In the genomic region with DNA sequence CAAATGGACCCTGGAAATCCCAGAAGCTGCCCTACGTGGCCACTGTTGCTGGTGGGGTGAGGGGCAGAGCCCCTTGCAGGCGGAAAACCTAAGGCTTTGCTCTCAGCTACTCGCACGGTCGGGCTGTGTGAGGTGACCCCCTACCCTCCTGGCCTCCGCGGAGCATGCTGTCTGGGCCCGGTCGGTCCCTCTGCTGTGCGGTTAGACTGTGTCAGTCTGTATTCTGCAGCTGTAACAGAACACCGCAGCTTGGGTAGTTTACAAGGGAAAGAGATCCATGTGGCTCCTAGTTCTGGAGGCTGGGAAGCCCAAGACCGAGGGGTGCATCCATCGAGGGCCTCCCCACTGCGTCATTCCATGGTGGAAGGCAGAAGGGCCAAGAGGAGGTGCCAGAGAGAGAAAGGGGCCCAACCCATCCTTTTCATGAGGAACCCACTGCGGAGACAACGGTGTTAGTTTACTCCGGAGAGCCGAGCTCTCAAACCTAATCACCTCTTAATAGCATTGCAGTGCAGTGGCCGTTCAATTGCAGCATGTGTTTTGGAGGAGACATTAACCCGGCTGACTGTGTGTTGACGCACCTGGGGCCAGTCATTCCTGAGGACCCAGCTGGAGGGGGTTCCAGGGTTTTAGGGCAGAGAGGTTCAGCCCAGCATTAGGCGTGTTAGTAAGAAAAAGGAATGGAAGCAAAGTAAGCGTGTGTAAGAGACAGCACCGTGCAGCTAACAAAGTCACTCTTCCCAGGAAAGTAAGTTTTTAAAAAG, we compare ENCODE assay signal across 29 cellular contexts. TPM values are rescaled to one million over a fixed set of nuclear protein-coding genes. Genes with fewer than 3 reads are reported as not detected.
DNase-seq lines count a peak whose midpoint lies in the region; ATAC-seq, FAIRE-seq and TF ChIP-seq lines count a peak whose summit lies in the region.
"Had no signal": no experiment of that assay in that cellular context is flagged by ENCODE, and none has a peak within 500 bp of the region (broad histone marks: within the 10 kb centered on the region; RNA-seq: fewer than 3 reads in every experiment).

No MANE protein-coding gene starts in this region.

- H3K36me3 ChIP-seq in HepG2 (replicated peaks in 1 of 2; ENCODE audit: control insufficient read depth in 1 of 2, insufficient read depth in 2 of 2, low read length in 2 of 2) (peaks cover 10 to 17% of the 10 kb centered on the region in 2 experiments; a peak in 4 of 5 replicates), right lobe of liver (no peaks in the 10 kb centered on the region)
- H3K36me3 ChIP-seq: cardiac muscle cell, colonic mucosa, left lung, MG63, prostate gland had no signal

- no peak for TF ChIP-seq CTCF in HepG2 (CRISPR knock-in tag; IDR thresholded peaks at IDR 0.05)
- TF ChIP-seq CTCF in right lobe of liver (IDR thresholded peaks at IDR 0.05) = no peak
- no peak for TF ChIP-seq CTCF in GM13976 (IDR thresholded peaks at IDR 0.05; ENCODE audit: borderline replicate concordance, control extremely low read depth, extremely low read depth, insufficient read depth, missing control alignments)

- intact Hi-C loops in HepG2 (cut with micrococcal nuclease; ENCODE audit: unreplicated experiment) = no loop called here
- intact Hi-C loops in right lobe of liver (cut with DNase I) = no loop called here
- intact Hi-C loops in activated CD4-positive, alpha-beta T cell treated with anti-CD3 and anti-CD28 coated beads for 36 hours (cut with DNase I, micrococcal nuclease) = no loop called here

- no peaks in the 10 kb centered on the region for H4K20me1 ChIP-seq in HepG2 (ENCODE audit: insufficient read depth, low read length)

- H3K4me1 Mint-ChIP-seq in activated CD4-positive, alpha-beta T cell treated with anti-CD3 and anti-CD28 coated beads for 36 hours = peaks cover 4% of the 10 kb centered on the region
- H3K4me1 Mint-ChIP-seq: stimulated activated effector memory CD8-positive, alpha-beta T cell treated with anti-CD3 and anti-CD28 coated beads, Interleukin-12 subunit alpha, Interleukin-12 subunit beta, amount 100 ng/mL, for 72 hours had no signal

- no peak for TF ChIP-seq RAD21 in HepG2 (CRISPR knock-in tag; IDR thresholded peaks at IDR 0.05)

- POLR2A ChIA-PET in HepG2 (lab: Yijun Ruan, JAX) = no interaction called here
- POLR2A ChIA-PET in activated CD4-positive, alpha-beta T cell treated with anti-CD3 and anti-CD28 coated beads for 36 hours (lab: Charles Lee) = no interaction called here

- no peaks in the 10 kb centered on the region for H3K79me2 ChIP-seq in HepG2 (ENCODE audit: insufficient read depth, low read length)

- no peak overlapping the region for H3K27ac ChIP-seq in HepG2 (ENCODE audit: extremely low read length, insufficient read depth, low read length)
- no peak overlapping the region for H3K27ac ChIP-seq in right lobe of liver
- H3K27ac ChIP-seq: cardiac muscle cell, colonic mucosa, KMS-11, left lung, prostate gland had no signal

- FAIRE-seq in HepG2 (lab: Jason Lieb, UNC) = no peak
- FAIRE-seq: astrocyte, GM19239, H54 had no signal

- no peaks in the 10 kb centered on the region for H3K9me3 ChIP-seq in HepG2 (ENCODE audit: low read length)
- H3K9me3 ChIP-seq in right lobe of liver = no peaks in the 10 kb centered on the region
- H3K9me3 ChIP-seq: colonic mucosa, left lung, MG63, prostate gland, tibial nerve had no signal

- no peak for TF ChIP-seq EP300 in HepG2 (IDR thresholded peaks at IDR 0.05; ENCODE audit: low read depth in 2 of 2, low read length in 2 of 2)
- TF ChIP-seq EP300 in HepG2 (CRISPR knock-in tag; IDR thresholded peaks at IDR 0.05; ENCODE audit: borderline replicate concordance) = no peak

- DNase-seq in HepG2 (ENCODE audit: low spot score) = no peak
- DNase-seq in right lobe of liver = no peak
- DNase-seq in NCI-H2227 treated with DMSO at 0.1 percent for 48 hours (lab: John Stamatoyannopoulos, UW) = peak; percentile 35
- peak; percentile 48 for DNase-seq in ecto neural progenitor cell (ENCODE audit: low spot score)
- no peak for DNase-seq in activated CD4-positive, alpha-beta T cell treated with anti-CD3 and anti-CD28 coated beads for 36 hours
- no peak for DNase-seq in activated CD4-positive, alpha-beta T cell treated with anti-CD3 and anti-CD28 coated beads for 48 hours
- no peak for DNase-seq in GM13976 (ENCODE audit: low spot score)
- DNase-seq: activated CD4-positive, alpha-beta T cell treated with anti-CD3 and anti-CD28 coated beads, Interleukin-2, amount 10 ng/mL, durations not matched to agents 24 days and 14 days; activated T-cell treated with anti-CD3 and anti-CD28 coated beads, Interleukin-2, amount 50 U/mL, for 4 hours; colonic mucosa; DMS153; effector memory CD8-positive, alpha-beta T cell; MG63; NCI-H2029 treated with DMSO at 0.1 percent for 48 hours; NCI-H446; NCI-H774; OCI-M1; SIG-M5 had no signal

- ATAC-seq in HepG2 (no peak), right lobe of liver (no peak), HG03025 (IDR thresholded peaks at IDR 0.05; ENCODE audit: low FRiP score, unreplicated experiment) (no peak)
- no peak for ATAC-seq in activated CD4-positive, alpha-beta T cell treated with anti-CD3 and anti-CD28 coated beads for 36 hours
- ATAC-seq: activated T-cell treated with anti-CD3 and anti-CD28 coated beads, Interleukin-2, amount 50 U/mL, for 4 hours; effector memory CD8-positive, alpha-beta T cell; left lung; stimulated activated effector memory CD8-positive, alpha-beta T cell treated with anti-CD3 and anti-CD28 coated beads, Interleukin-12 subunit alpha, Interleukin-12 subunit beta, amount 100 ng/mL, for 72 hours had no signal

- H2AFZ ChIP-seq in HepG2 (ENCODE audit: low read length) = no peak overlapping the region

- H3K4me2 ChIP-seq in HepG2 (ENCODE audit: low read depth, low read length) = no peak overlapping the region
- H3K4me2 ChIP-seq: KMS-11 had no signal

- TF ChIP-seq POLR2A in HepG2 (IDR thresholded peaks at IDR 0.05; ENCODE audit: insufficient read depth in 1 of 2, low read depth in 2 of 2, low read length in 2 of 2) = no peak
- TF ChIP-seq POLR2A in right lobe of liver (IDR thresholded peaks at IDR 0.05) = no peak

- H3K36me3 Mint-ChIP-seq in activated CD4-positive, alpha-beta T cell treated with anti-CD3 and anti-CD28 coated beads for 36 hours (ENCODE audit: low read depth) = no peaks in the 10 kb centered on the region
- H3K36me3 Mint-ChIP-seq: stimulated activated effector memory CD8-positive, alpha-beta T cell treated with anti-CD3 and anti-CD28 coated beads, Interleukin-12 subunit alpha, Interleukin-12 subunit beta, amount 100 ng/mL, for 72 hours had no signal

- H3K27me3 ChIP-seq in HepG2 (ENCODE audit: control insufficient read depth in 1 of 2, insufficient read depth in 2 of 2, low read length in 2 of 2) (no peaks in the 10 kb centered on the region), right lobe of liver (no peaks in the 10 kb centered on the region)
- H3K27me3 ChIP-seq: cardiac muscle cell, colonic mucosa, MG63, tibial nerve had no signal

- H3K27ac Mint-ChIP-seq in activated CD4-positive, alpha-beta T cell treated with anti-CD3 and anti-CD28 coated beads for 36 hours = no peak overlapping the region
- H3K27ac Mint-ChIP-seq: activated CD4-positive, alpha-beta T cell treated with anti-CD3 and anti-CD28 coated beads, Interleukin-2, amount 10 ng/mL, durations not matched to agents 24 days and 14 days; effector memory CD8-positive, alpha-beta T cell; stimulated activated effector memory CD8-positive, alpha-beta T cell treated with anti-CD3 and anti-CD28 coated beads, Interleukin-12 subunit alpha, Interleukin-12 subunit beta, amount 100 ng/mL, for 72 hours had no signal

- no peak overlapping the region for H3K4me3 ChIP-seq in HepG2 (replicated peaks in 1 of 3; ENCODE audit: insufficient read depth in 1 of 3, low read depth in 2 of 3, low read length in 3 of 3)
- no peak overlapping the region for H3K4me3 ChIP-seq in right lobe of liver
- H3K4me3 ChIP-seq: cardiac muscle cell, colonic mucosa, left lung, MG63, prostate gland had no signal

- H3K9ac ChIP-seq in HepG2 (ENCODE audit: insufficient read depth, low read depth, low read length) = no peak overlapping the region
- H3K9ac ChIP-seq: KMS-11 had no signal

- no TSS peak for BruUV-seq in HepG2 (replicated peaks; lab: Mats Ljungman, UMichigan)

- H3K4me1 ChIP-seq in HepG2 (ENCODE audit: insufficient read depth, low read length) (peaks cover 29% of the 10 kb centered on the region), right lobe of liver (peaks cover 0 to 38% (median 6%) of the 10 kb centered on the region in 4 donors)

- CTCF ChIA-PET in HepG2 (lab: Yijun Ruan, JAX; ENCODE audit: low intra/inter-chr PET ratio, low total read pairs) = no interaction called here
- CTCF ChIA-PET in activated CD4-positive, alpha-beta T cell treated with anti-CD3 and anti-CD28 coated beads for 36 hours (lab: Charles Lee) = interaction anchor here (0.6 to 0.7 kb wide), 2 partner anchors 174 to 268 kb away, joined by 3 to 5 read pairs; no protein-coding TSS in a partner anchor

- 94% methylated on average over 24 of the region's 24 CpGs for WGBS in HepG2 (ENCODE audit: low lambda C conversion rate)
- 90% methylated on average over 13 of the region's 24 CpGs for WGBS in right lobe of liver (ENCODE audit: insufficient coverage, low coverage, low lambda C conversion rate, missing lambda C conversion rate)

- no peaks in the 10 kb centered on the region for H3K27me3 Mint-ChIP-seq in activated CD4-positive, alpha-beta T cell treated with anti-CD3 and anti-CD28 coated beads for 36 hours
- H3K27me3 Mint-ChIP-seq: activated CD4-positive, alpha-beta T cell treated with anti-CD3 and anti-CD28 coated beads, Interleukin-2, amount 10 ng/mL, durations not matched to agents 24 days and 14 days had no signal

- H3K9me3 Mint-ChIP-seq in activated CD4-positive, alpha-beta T cell treated with anti-CD3 and anti-CD28 coated beads for 36 hours (ENCODE audit: low read depth) = no peaks in the 10 kb centered on the region
- H3K9me3 Mint-ChIP-seq: activated CD4-positive, alpha-beta T cell treated with anti-CD3 and anti-CD28 coated beads, Interleukin-2, amount 10 ng/mL, durations not matched to agents 24 days and 14 days; activated T-cell treated with anti-CD3 and anti-CD28 coated beads, Interleukin-2, amount 50 U/mL, for 4 hours; effector memory CD8-positive, alpha-beta T cell; stimulated activated effector memory CD8-positive, alpha-beta T cell treated with anti-CD3 and anti-CD28 coated beads, Interleukin-12 subunit alpha, Interleukin-12 subunit beta, amount 100 ng/mL, for 72 hours had no signal

- no peak overlapping the region for H3K4me3 Mint-ChIP-seq in activated CD4-positive, alpha-beta T cell treated with anti-CD3 and anti-CD28 coated beads for 36 hours
- H3K4me3 Mint-ChIP-seq: activated CD4-positive, alpha-beta T cell treated with anti-CD3 and anti-CD28 coated beads, Interleukin-2, amount 10 ng/mL, durations not matched to agents 24 days and 14 days; activated T-cell treated with anti-CD3 and anti-CD28 coated beads, Interleukin-2, amount 50 U/mL, for 4 hours; effector memory CD8-positive, alpha-beta T cell; stimulated activated effector memory CD8-positive, alpha-beta T cell treated with anti-CD3 and anti-CD28 coated beads, Interleukin-12 subunit alpha, Interleukin-12 subunit beta, amount 100 ng/mL, for 72 hours had no signal

- in situ Hi-C loops in HepG2 (cut with HindIII; ENCODE audit: extremely low pct_ligation_motif_present, low pct_unique_long_range_greater_than_20kb) (no loop called here), GM13976 (cut with MboI; ENCODE audit: low sequenced_read_pairs, unreplicated experiment) (no loop called here)

RNA-seq across cellular contexts. Expression of a gene that starts 18.3 kb away (rescaled TPM):
- total RNA-seq in HepG2 (2016; rRNA removed; fragmentation: Illumina TruSeq; extraction: Trizol) (53.3 and 204 TPM in 2 replicates), right lobe of liver (1 to 10 TPM; 1.5 to 7.6 (median 3.5) TPM)
- total RNA-seq in HepG2 (2016; cell fraction: cytosol; rRNA removed; fragmentation: Illumina TruSeq; extraction: Trizol; ENCODE audit: low read depth) = 13.9 and 15.8 TPM in 2 replicates
- total RNA-seq in HepG2 (2016; cell fraction: insoluble cytoplasmic fraction; rRNA removed; fragmentation: Illumina TruSeq; extraction: Trizol) = 48.0 and 215 TPM in 2 replicates
- total RNA-seq in HepG2 (2016; cell fraction: membrane; rRNA removed; fragmentation: Illumina TruSeq; extraction: Trizol) = 19.3 and 20.8 TPM in 2 replicates
- total RNA-seq in HepG2 (2016; cell fraction: nucleus; rRNA removed; fragmentation: Illumina TruSeq; extraction: Trizol) = 216 and 254 TPM in 2 replicates
- polyA plus RNA-seq in HepG2 (2011; rRNA removed) = 155 and 175 TPM in 2 replicates
- polyA plus RNA-seq in HepG2 (2011; cell fraction: cytosol; rRNA removed) = 84.5 and 113 TPM in 2 replicates
- polyA plus RNA-seq in HepG2 (2011; cell fraction: nucleus; rRNA removed) = 1,291 and 1,782 TPM in 2 replicates
- 79.9 and 172 TPM in 2 replicates for polyA plus RNA-seq in HepG2 (2012)
- polyA plus RNA-seq in HepG2 (2016; cell fraction: cytosol; fragmentation: Illumina TruSeq; extraction: Trizol; ENCODE audit: low read depth) = 9.2 and 9.5 TPM in 2 replicates
- polyA plus RNA-seq in HepG2 (2016; cell fraction: insoluble cytoplasmic fraction; fragmentation: Illumina TruSeq; extraction: Trizol; ENCODE audit: low read depth) = 55.1 and 66.2 TPM in 2 replicates
- 17.0 and 20.1 TPM in 2 replicates for polyA plus RNA-seq in HepG2 (2016; cell fraction: membrane; fragmentation: Illumina TruSeq; extraction: Trizol; ENCODE audit: low read depth)
- 637 and 662 TPM in 2 replicates for polyA plus RNA-seq in HepG2 (2016; cell fraction: nucleus; fragmentation: Illumina TruSeq; extraction: Trizol; ENCODE audit: insufficient read depth, low read depth)
- 5.1 and 12.2 TPM in 2 replicates for polyA minus RNA-seq in HepG2 (2011; rRNA and poly(A)+ RNA removed; ENCODE audit: low replicate concordance)
- 23.0 and 25.3 TPM in 2 replicates for polyA minus RNA-seq in HepG2 (2011; cell fraction: cytosol; rRNA and poly(A)+ RNA removed)
- 56.8 and 67.0 TPM in 2 replicates for polyA minus RNA-seq in HepG2 (2011; cell fraction: nucleus; rRNA and poly(A)+ RNA removed)
- not detected for total RNA-seq in activated CD4-positive, alpha-beta T cell treated with anti-CD3 and anti-CD28 coated beads for 36 hours
- total RNA-seq: activated CD4-positive, alpha-beta T cell treated with anti-CD3 and anti-CD28 coated beads, Interleukin-2, amount 10 ng/mL, durations not matched to agents 24 days and 14 days; myocyte had no signal

RNA-seq across cellular contexts. Expression of a gene that starts 26.5 kb away (rescaled TPM):
- 20.0 and 21.1 TPM in 2 replicates for total RNA-seq in HepG2 (2016; rRNA removed; fragmentation: Illumina TruSeq; extraction: Trizol)
- 13.3 and 17.7 TPM in 2 replicates for total RNA-seq in HepG2 (2016; cell fraction: cytosol; rRNA removed; fragmentation: Illumina TruSeq; extraction: Trizol; ENCODE audit: low read depth)
- total RNA-seq in HepG2 (2016; cell fraction: insoluble cytoplasmic fraction; rRNA removed; fragmentation: Illumina TruSeq; extraction: Trizol) = 20.4 and 21.0 TPM in 2 replicates
- 28.7 and 36.7 TPM in 2 replicates for total RNA-seq in HepG2 (2016; cell fraction: membrane; rRNA removed; fragmentation: Illumina TruSeq; extraction: Trizol)
- total RNA-seq in HepG2 (2016; cell fraction: nucleus; rRNA removed; fragmentation: Illumina TruSeq; extraction: Trizol) = 11.4 and 12.6 TPM in 2 replicates
- 14.2 and 14.8 TPM in 2 replicates for polyA plus RNA-seq in HepG2 (2011; rRNA removed)
- polyA plus RNA-seq in HepG2 (2011; cell fraction: cytosol; rRNA removed) = 9.0 and 11.8 TPM in 2 replicates
- polyA plus RNA-seq in HepG2 (2011; cell fraction: nucleus; rRNA removed) = 6.4 and 8.0 TPM in 2 replicates
- polyA plus RNA-seq in HepG2 (2012) = 12.4 and 13.3 TPM in 2 replicates
- 13.1 and 14.7 TPM in 2 replicates for polyA plus RNA-seq in HepG2 (2016; cell fraction: cytosol; fragmentation: Illumina TruSeq; extraction: Trizol; ENCODE audit: low read depth)
- polyA plus RNA-seq in HepG2 (2016; cell fraction: insoluble cytoplasmic fraction; fragmentation: Illumina TruSeq; extraction: Trizol; ENCODE audit: low read depth) = 19.5 and 20.9 TPM in 2 replicates
- 25.6 and 29.7 TPM in 2 replicates for polyA plus RNA-seq in HepG2 (2016; cell fraction: membrane; fragmentation: Illumina TruSeq; extraction: Trizol; ENCODE audit: low read depth)
- polyA plus RNA-seq in HepG2 (2016; cell fraction: nucleus; fragmentation: Illumina TruSeq; extraction: Trizol; ENCODE audit: insufficient read depth, low read depth) = 21.4 and 23.1 TPM in 2 replicates
- polyA minus RNA-seq in HepG2 (2011; rRNA and poly(A)+ RNA removed; ENCODE audit: low replicate concordance) = 4.7 and 6.4 TPM in 2 replicates
- polyA minus RNA-seq in HepG2 (2011; cell fraction: cytosol; rRNA and poly(A)+ RNA removed) = 9.9 and 10.2 TPM in 2 replicates
- polyA minus RNA-seq in HepG2 (2011; cell fraction: nucleus; rRNA and poly(A)+ RNA removed) = 5.2 and 6.1 TPM in 2 replicates
- total RNA-seq in right lobe of liver = 1 to 10 TPM; 2.9 to 5.1 (median 3.9) TPM
- 1 to 10 TPM; 5.2 to 6.6 TPM for total RNA-seq in activated CD4-positive, alpha-beta T cell treated with anti-CD3 and anti-CD28 coated beads for 36 hours

RNA-seq across cellular contexts. Expression of a gene that starts 30.5 kb away (rescaled TPM):
- total RNA-seq in HepG2 (2016; rRNA removed; fragmentation: Illumina TruSeq; extraction: Trizol) (68.3 and 81.8 TPM in 2 replicates), right lobe of liver (10 to 100 TPM; 40.7 to 48.1 (median 47.0) TPM)
- 6.3 and 8.7 TPM in 2 replicates for total RNA-seq in HepG2 (2016; cell fraction: cytosol; rRNA removed; fragmentation: Illumina TruSeq; extraction: Trizol; ENCODE audit: low read depth)
- 58.8 and 84.2 TPM in 2 replicates for total RNA-seq in HepG2 (2016; cell fraction: insoluble cytoplasmic fraction; rRNA removed; fragmentation: Illumina TruSeq; extraction: Trizol)
- total RNA-seq in HepG2 (2016; cell fraction: membrane; rRNA removed; fragmentation: Illumina TruSeq; extraction: Trizol) = 20.8 and 24.4 TPM in 2 replicates
- total RNA-seq in HepG2 (2016; cell fraction: nucleus; rRNA removed; fragmentation: Illumina TruSeq; extraction: Trizol) = 33.8 and 41.3 TPM in 2 replicates
- polyA plus RNA-seq in HepG2 (2011; rRNA removed) = 47.7 and 62.2 TPM in 2 replicates
- polyA plus RNA-seq in HepG2 (2011; cell fraction: cytosol; rRNA removed) = 58.6 and 82.5 TPM in 2 replicates
- 105 and 121 TPM in 2 replicates for polyA plus RNA-seq in HepG2 (2011; cell fraction: nucleus; rRNA removed)
- 34.0 and 38.1 TPM in 2 replicates for polyA plus RNA-seq in HepG2 (2012)
- 4.2 and 4.7 TPM in 2 replicates for polyA plus RNA-seq in HepG2 (2016; cell fraction: cytosol; fragmentation: Illumina TruSeq; extraction: Trizol; ENCODE audit: low read depth)
- polyA plus RNA-seq in HepG2 (2016; cell fraction: insoluble cytoplasmic fraction; fragmentation: Illumina TruSeq; extraction: Trizol; ENCODE audit: low read depth) = 68.1 and 77.5 TPM in 2 replicates
- 11.5 and 14.2 TPM in 2 replicates for polyA plus RNA-seq in HepG2 (2016; cell fraction: membrane; fragmentation: Illumina TruSeq; extraction: Trizol; ENCODE audit: low read depth)
- polyA plus RNA-seq in HepG2 (2016; cell fraction: nucleus; fragmentation: Illumina TruSeq; extraction: Trizol; ENCODE audit: insufficient read depth, low read depth) = 103 and 104 TPM in 2 replicates
- 38.5 and 45.1 TPM in 2 replicates for polyA minus RNA-seq in HepG2 (2011; rRNA and poly(A)+ RNA removed; ENCODE audit: low replicate concordance)
- polyA minus RNA-seq in HepG2 (2011; cell fraction: cytosol; rRNA and poly(A)+ RNA removed) = 39.4 and 42.5 TPM in 2 replicates
- 15.1 and 20.0 TPM in 2 replicates for polyA minus RNA-seq in HepG2 (2011; cell fraction: nucleus; rRNA and poly(A)+ RNA removed)
- 10 to 100 TPM; 43.8 to 44.7 TPM for total RNA-seq in activated CD4-positive, alpha-beta T cell treated with anti-CD3 and anti-CD28 coated beads for 36 hours

RNA-seq across cellular contexts. Expression of a gene that starts 38.9 kb away (rescaled TPM):
- total RNA-seq in HepG2 (2016; rRNA removed; fragmentation: Illumina TruSeq; extraction: Trizol) (34.8 and 35.9 TPM in 2 replicates), right lobe of liver (1 to 10 TPM; 3.3 to 8.0 (median 5.3) TPM)
- total RNA-seq in HepG2 (2016; cell fraction: cytosol; rRNA removed; fragmentation: Illumina TruSeq; extraction: Trizol; ENCODE audit: low read depth) = 79.0 and 80.7 TPM in 2 replicates
- total RNA-seq in HepG2 (2016; cell fraction: insoluble cytoplasmic fraction; rRNA removed; fragmentation: Illumina TruSeq; extraction: Trizol) = 31.8 and 38.7 TPM in 2 replicates
- 96.7 and 98.0 TPM in 2 replicates for total RNA-seq in HepG2 (2016; cell fraction: membrane; rRNA removed; fragmentation: Illumina TruSeq; extraction: Trizol)
- total RNA-seq in HepG2 (2016; cell fraction: nucleus; rRNA removed; fragmentation: Illumina TruSeq; extraction: Trizol) = 17.0 and 18.5 TPM in 2 replicates
- polyA plus RNA-seq in HepG2 (2011; rRNA removed) = 31.6 and 34.2 TPM in 2 replicates
- 30.7 and 37.2 TPM in 2 replicates for polyA plus RNA-seq in HepG2 (2011; cell fraction: cytosol; rRNA removed)
- polyA plus RNA-seq in HepG2 (2011; cell fraction: nucleus; rRNA removed) = 29.7 and 36.4 TPM in 2 replicates
- 21.6 and 23.1 TPM in 2 replicates for polyA plus RNA-seq in HepG2 (2012)
- 88.5 and 96.5 TPM in 2 replicates for polyA plus RNA-seq in HepG2 (2016; cell fraction: cytosol; fragmentation: Illumina TruSeq; extraction: Trizol; ENCODE audit: low read depth)
- 34.9 and 39.2 TPM in 2 replicates for polyA plus RNA-seq in HepG2 (2016; cell fraction: insoluble cytoplasmic fraction; fragmentation: Illumina TruSeq; extraction: Trizol; ENCODE audit: low read depth)
- 88.7 and 90.6 TPM in 2 replicates for polyA plus RNA-seq in HepG2 (2016; cell fraction: membrane; fragmentation: Illumina TruSeq; extraction: Trizol; ENCODE audit: low read depth)
- 40.3 and 42.7 TPM in 2 replicates for polyA plus RNA-seq in HepG2 (2016; cell fraction: nucleus; fragmentation: Illumina TruSeq; extraction: Trizol; ENCODE audit: insufficient read depth, low read depth)
- polyA minus RNA-seq in HepG2 (2011; rRNA and poly(A)+ RNA removed; ENCODE audit: low replicate concordance) = 21.2 and 36.8 TPM in 2 replicates
- 12.7 and 13.0 TPM in 2 replicates for polyA minus RNA-seq in HepG2 (2011; cell fraction: cytosol; rRNA and poly(A)+ RNA removed)
- 10.2 and 10.9 TPM in 2 replicates for polyA minus RNA-seq in HepG2 (2011; cell fraction: nucleus; rRNA and poly(A)+ RNA removed)
- 10 to 100 TPM; 14.5 to 15.0 TPM for total RNA-seq in activated CD4-positive, alpha-beta T cell treated with anti-CD3 and anti-CD28 coated beads for 36 hours

Comparison
In these comparisons a context has a peak if more than half of its experiments do, and no peak if none do; other contexts are left out.
1. DNase-seq: peak in NCI-H2227 treated with DMSO at 0.1 percent for 48 hours (single experiment) and ecto neural progenitor cell (single experiment); none in HepG2 (single experiment), right lobe of liver (0 of 3), activated CD4-positive, alpha-beta T cell treated with anti-CD3 and anti-CD28 coated beads for 36 hours (single experiment), activated CD4-positive, alpha-beta T cell treated with anti-CD3 and anti-CD28 coated beads for 48 hours (single experiment) and GM13976 (single experiment).